In genomic region chr4:54173281-54173912, GRCh38 we compare ENCODE assay signal across 20 cellular contexts. TPM values are rescaled to one million over a fixed set of nuclear protein-coding genes. Genes with fewer than 3 reads are reported as not detected.
"Had no signal": no experiment of that assay in that cellular context is flagged by ENCODE, and none has a peak within 500 bp of the region (broad histone marks: within the 10 kb centered on the region; RNA-seq: fewer than 3 reads in every experiment).

No MANE protein-coding gene starts in this region.

- H3K27ac ChIP-seq: adrenal gland, cardiac muscle cell, dorsolateral prefrontal cortex, left lung, parathyroid adenoma, thyroid gland, WERI-Rb-1 had no signal

- H3K9me3 Mint-ChIP-seq: activated CD4-positive, alpha-beta memory T cell treated with anti-CD3 and anti-CD28 coated beads, Interleukin-2, amount 10 ng/mL, durations not matched to agents 7 days and 5 days; activated T-cell treated with anti-CD3 and anti-CD28 coated beads, Interleukin-2, amount 50 U/mL, for 24 hours; stimulated activated effector memory CD8-positive, alpha-beta T cell treated with anti-CD3 and anti-CD28 coated beads, Interleukin-12 subunit alpha, Interleukin-12 subunit beta, amount 100 ng/mL, for 72 hours had no signal

- H3K9ac ChIP-seq: parathyroid adenoma had no signal

- H3K4me3 Mint-ChIP-seq: activated CD4-positive, alpha-beta memory T cell treated with anti-CD3 and anti-CD28 coated beads, Interleukin-2, amount 10 ng/mL, durations not matched to agents 7 days and 5 days; activated T-cell treated with anti-CD3 and anti-CD28 coated beads, Interleukin-2, amount 50 U/mL, for 24 hours; memory B cell; naive thymus-derived CD8-positive, alpha-beta T cell; stimulated activated effector memory CD8-positive, alpha-beta T cell treated with anti-CD3 and anti-CD28 coated beads, Interleukin-12 subunit alpha, Interleukin-12 subunit beta, amount 100 ng/mL, for 72 hours had no signal

- DNase-seq: activated CD4-positive, alpha-beta memory T cell treated with anti-CD3 and anti-CD28 coated beads, Interleukin-2, amount 10 ng/mL, durations not matched to agents 7 days and 5 days; activated CD4-positive, alpha-beta T cell treated with anti-CD3 and anti-CD28 coated beads for 4 hours; activated effector memory CD4-positive, alpha-beta T cell treated with Interleukin-2 at 50 U/mL for 16 hours; activated naive CD4-positive, alpha-beta T cell treated with anti-CD3 and anti-CD28 coated beads, Interleukin-2, amount 50 U/mL, for 16 hours; activated T-cell treated with anti-CD3 and anti-CD28 coated beads, Interleukin-2, amount 50 U/mL, for 24 hours; dorsolateral prefrontal cortex; glutamatergic neuron; hypothalamus; kidney; left lung; mucosa of descending colon; naive thymus-derived CD8-positive, alpha-beta T cell; T1000; thyroid gland; WERI-Rb-1 had no signal

- H3K79me2 ChIP-seq: parathyroid adenoma had no signal

- H3K4me3 ChIP-seq: adrenal gland, cardiac muscle cell, dorsolateral prefrontal cortex, left lung, mucosa of descending colon, thyroid gland had no signal

- H3K36me3 ChIP-seq: adrenal gland, cardiac muscle cell, left lung, thyroid gland, WERI-Rb-1 had no signal

- H3K27ac Mint-ChIP-seq: activated CD4-positive, alpha-beta memory T cell treated with anti-CD3 and anti-CD28 coated beads, Interleukin-2, amount 10 ng/mL, durations not matched to agents 7 days and 5 days; activated T-cell treated with anti-CD3 and anti-CD28 coated beads, Interleukin-2, amount 50 U/mL, for 24 hours; memory B cell; stimulated activated effector memory CD8-positive, alpha-beta T cell treated with anti-CD3 and anti-CD28 coated beads, Interleukin-12 subunit alpha, Interleukin-12 subunit beta, amount 100 ng/mL, for 72 hours had no signal

- ATAC-seq: left lung; mucosa of descending colon; naive thymus-derived CD8-positive, alpha-beta T cell; stimulated activated effector memory CD8-positive, alpha-beta T cell treated with anti-CD3 and anti-CD28 coated beads, Interleukin-12 subunit alpha, Interleukin-12 subunit beta, amount 100 ng/mL, for 72 hours had no signal

- H3K36me3 Mint-ChIP-seq: naive thymus-derived CD8-positive, alpha-beta T cell; stimulated activated effector memory CD8-positive, alpha-beta T cell treated with anti-CD3 and anti-CD28 coated beads, Interleukin-12 subunit alpha, Interleukin-12 subunit beta, amount 100 ng/mL, for 72 hours had no signal

- H3K27me3 ChIP-seq: adrenal gland, cardiac muscle cell, left lung, thyroid gland had no signal

- H3K9me3 ChIP-seq: adrenal gland, left lung, mucosa of descending colon, thyroid gland had no signal

- H2AFZ ChIP-seq: parathyroid adenoma had no signal

- H3K4me1 ChIP-seq: adrenal gland, left lung, parathyroid adenoma, thyroid gland had no signal

- H3K4me1 Mint-ChIP-seq: activated CD4-positive, alpha-beta memory T cell treated with anti-CD3 and anti-CD28 coated beads, Interleukin-2, amount 10 ng/mL, durations not matched to agents 7 days and 5 days; stimulated activated effector memory CD8-positive, alpha-beta T cell treated with anti-CD3 and anti-CD28 coated beads, Interleukin-12 subunit alpha, Interleukin-12 subunit beta, amount 100 ng/mL, for 72 hours had no signal

RNA-seq across cellular contexts. Expression of gene PDGFRA, which starts 55.7 kb away (rescaled TPM):
- total RNA-seq: naive thymus-derived CD8-positive, alpha-beta T cell had no signal
